In the genomic region with DNA sequence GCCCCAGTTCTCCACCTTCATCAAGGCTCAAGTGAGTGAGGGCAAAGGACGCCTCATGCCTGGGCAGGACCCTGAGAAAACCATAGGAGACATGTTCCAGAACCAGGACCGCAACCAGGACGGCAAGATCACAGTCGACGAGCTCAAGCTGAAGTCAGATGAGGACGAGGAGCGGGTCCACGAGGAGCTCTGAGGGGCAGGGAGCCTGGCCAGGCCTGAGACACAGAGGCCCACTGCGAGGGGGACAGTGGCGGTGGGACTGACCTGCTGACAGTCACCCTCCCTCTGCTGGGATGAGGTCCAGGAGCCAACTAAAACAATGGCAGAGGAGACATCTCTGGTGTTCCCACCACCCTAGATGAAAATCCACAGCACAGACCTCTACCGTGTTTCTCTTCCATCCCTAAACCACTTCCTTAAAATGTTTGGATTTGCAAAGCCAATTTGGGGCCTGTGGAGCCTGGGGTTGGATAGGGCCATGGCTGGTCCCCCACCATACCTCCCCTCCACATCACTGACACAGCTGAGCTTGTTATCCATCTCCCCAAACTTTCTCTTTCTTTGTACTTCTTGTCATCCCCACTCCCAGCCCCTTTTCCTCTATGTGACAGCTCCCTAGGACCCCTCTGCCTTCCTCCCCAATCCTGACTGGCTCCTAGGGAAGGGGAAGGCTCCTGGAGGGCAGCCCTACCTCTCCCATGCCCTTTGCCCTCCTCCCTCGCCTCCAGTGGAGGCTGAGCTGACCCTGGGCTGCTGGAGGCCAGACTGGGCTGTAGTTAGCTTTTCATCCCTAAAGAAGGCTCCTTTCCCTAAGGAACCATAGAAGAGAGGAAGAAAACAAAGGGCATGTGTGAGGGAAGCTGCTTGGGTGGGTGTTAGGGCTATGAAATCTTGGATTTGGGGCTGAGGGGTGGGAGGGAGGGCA, we compare ENCODE assay signal across 1 cellular context.
TF ChIP-seq lines count a peak whose summit lies in the region.

No MANE protein-coding gene starts in this region.

TF ChIP-seq in HCT116, 20 proteins besides CTCF, POLR2A, EP300 and RAD21:
- no peak for TF ChIP-seq ELF1 (IDR thresholded peaks at IDR 0.05; ENCODE audit: borderline replicate concordance, low read depth)
- 0 out of 2 replicates have a peak, but pooled peaks have one; percentile 14 for TF ChIP-seq POLR2AphosphoS5 (IDR thresholded peaks at IDR 0.05; ENCODE audit: low read depth, low read length)
TF ChIP-seq in HCT116: peak in this region for 1.
